Comparison of ENCODE assay signal across 9 cellular contexts in the genomic region with DNA sequence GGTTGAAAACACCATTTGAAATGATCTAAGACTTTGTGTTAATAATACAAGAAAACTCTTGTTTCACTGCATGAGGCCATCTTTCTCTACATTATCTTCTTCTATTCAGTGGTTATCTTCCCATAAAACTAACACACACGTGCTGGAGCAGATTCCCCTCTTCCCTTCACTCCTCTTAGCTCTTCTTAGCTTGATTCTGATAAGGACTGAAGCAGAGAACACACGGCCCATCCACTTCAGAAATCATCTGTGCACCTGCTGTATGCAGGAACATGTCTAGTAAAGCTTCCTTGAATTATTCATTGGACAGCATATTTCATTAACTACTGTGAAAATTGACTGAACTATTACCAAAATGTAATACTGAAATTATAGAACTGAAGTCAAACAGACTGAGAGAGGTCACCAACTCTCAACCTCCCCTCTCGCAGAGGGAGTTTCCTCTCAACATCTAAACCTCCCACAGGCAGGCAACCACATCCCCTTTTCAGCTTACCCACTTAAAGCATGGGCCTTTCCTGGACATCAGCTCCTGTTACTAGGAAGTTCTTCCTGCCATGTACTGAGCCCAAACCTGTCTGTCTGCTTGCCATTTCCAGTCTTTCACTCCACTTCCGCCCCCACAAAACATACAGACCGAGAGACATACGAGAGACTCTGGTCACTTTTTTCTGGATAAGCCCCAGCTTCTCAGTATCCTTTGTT.
DNase-seq lines count a peak whose midpoint lies in the region; ATAC-seq and TF ChIP-seq lines count a peak whose summit lies in the region.
"Had no signal": no experiment of that assay in that cellular context is flagged by ENCODE, and none has a peak within 500 bp of the region (broad histone marks: within the 10 kb centered on the region; RNA-seq: fewer than 3 reads in every experiment).

No MANE protein-coding gene starts in this region.

- no peaks in the 10 kb centered on the region for H3K27me3 ChIP-seq in ascending aorta

- no peaks in the 10 kb centered on the region for H3K27me3 Mint-ChIP-seq in T-helper 17 cell
- H3K27me3 Mint-ChIP-seq in nephron progenitor cell (ENCODE audit: low read depth, poor library complexity), result peaks cover 14% of the 10 kb centered on the region
- peaks cover 16% of the 10 kb centered on the region for H3K27me3 Mint-ChIP-seq in type B pancreatic cell

- H3K27ac Mint-ChIP-seq in T-helper 17 cell (peak overlapping the region; percentile 72), nephron progenitor cell (peak overlapping the region; percentile 65), type B pancreatic cell (no peak overlapping the region)

- no peak overlapping the region for H3K4me3 ChIP-seq in ascending aorta
- H3K4me3 ChIP-seq: A549 had no signal

- no peaks in the 10 kb centered on the region for H3K9me3 Mint-ChIP-seq in nephron progenitor cell
- no peaks in the 10 kb centered on the region for H3K9me3 Mint-ChIP-seq in type B pancreatic cell

- intact Hi-C loops in ascending aorta (cut with DNase I), result no loop called here

- no peak overlapping the region for H3K27ac ChIP-seq in ascending aorta
- H3K27ac ChIP-seq: A549 had no signal

- H3K4me1 Mint-ChIP-seq in T-helper 17 cell, result peaks cover 17% of the 10 kb centered on the region
- peaks cover 29% of the 10 kb centered on the region for H3K4me1 Mint-ChIP-seq in nephron progenitor cell
- H3K4me1 Mint-ChIP-seq in type B pancreatic cell (ENCODE audit: unreplicated experiment), result peaks cover 14% of the 10 kb centered on the region

- H3K36me3 ChIP-seq in ascending aorta, result peaks cover 0 to 4% of the 10 kb centered on the region in 2 donors

- peak; percentile 34 for DNase-seq in NK-92 treated with Interleukin-12 subunit alpha and Interleukin-12 subunit beta, amount 100 ng/mL, for 24 hours (lab: John Stamatoyannopoulos, UW)
- DNase-seq in NK-92 (lab: John Stamatoyannopoulos, UW; ENCODE audit: unreplicated experiment) (no peak), T-helper 17 cell (no peak), nephron progenitor cell (no peak), NCI-H2171 treated with DMSO at 0.1 percent for 48 hours (lab: John Stamatoyannopoulos, UW) (no peak), type B pancreatic cell (ENCODE audit: extremely low spot score, unreplicated experiment) (no peak), ascending aorta (ENCODE audit: low spot score in 2 of 2) (no peak)

- TF ChIP-seq CTCF in nephron progenitor cell (IDR thresholded peaks at IDR 0.05) (no peak), type B pancreatic cell (conservative IDR thresholded peaks at IDR 0.05) (no peak), ascending aorta (IDR thresholded peaks at IDR 0.05) (no peak)

- H3K9me3 ChIP-seq in T-helper 17 cell (ENCODE audit: control insufficient read depth, low read length, poor library complexity, severe bottlenecking) (no peaks in the 10 kb centered on the region), ascending aorta (no peaks in the 10 kb centered on the region)
- H3K9me3 ChIP-seq: A549 had no signal

- H3K4me1 ChIP-seq in ascending aorta, result peaks cover 0 to 9% of the 10 kb centered on the region in 2 donors
- H3K4me1 ChIP-seq: A549 had no signal

- H3K4me3 Mint-ChIP-seq in T-helper 17 cell (peak overlapping the region; percentile 71), nephron progenitor cell (no peak overlapping the region), type B pancreatic cell (no peak overlapping the region)

- H3K36me3 Mint-ChIP-seq in T-helper 17 cell (ENCODE audit: low read depth), result no peaks in the 10 kb centered on the region
- H3K36me3 Mint-ChIP-seq in nephron progenitor cell (ENCODE audit: low read depth), result no peaks in the 10 kb centered on the region
- no peaks in the 10 kb centered on the region for H3K36me3 Mint-ChIP-seq in type B pancreatic cell

- ATAC-seq in HG03025 (IDR thresholded peaks at IDR 0.05; ENCODE audit: low FRiP score, unreplicated experiment), result peak; percentile 92
- peak; percentile 92 for ATAC-seq in T-helper 17 cell
- ATAC-seq: A549 had no signal
